1 cellular context compared by ENCODE assay signal in genomic region chr5:135993894-135994514, GRCh38.
TF ChIP-seq lines count a peak whose summit lies in the region.

No MANE protein-coding gene starts in this region.

TF ChIP-seq in HepG2, 621 proteins besides CTCF, POLR2A, EP300 and RAD21:
- TF ChIP-seq ATF3 (CRISPR knock-in tag; IDR thresholded peaks at IDR 0.05) = 0 out of 2 replicates have a peak, but pooled peaks have one; percentile 15
- peak; percentile 45; the same call in 1 of the 2 replicates for TF ChIP-seq ATF7 (IDR thresholded peaks at IDR 0.05)
- no peak for TF ChIP-seq ATF7 (CRISPR knock-in tag; IDR thresholded peaks at IDR 0.05)
- TF ChIP-seq CSRNP2 (CRISPR knock-in tag; conservative IDR thresholded peaks at IDR 0.05; ENCODE audit: low read depth) = no peak
- TF ChIP-seq KDM2A (CRISPR knock-in tag; IDR thresholded peaks at IDR 0.05; ENCODE audit: borderline replicate concordance, low read depth) = no peak
- TF ChIP-seq AKAP8 (CRISPR knock-in tag; IDR thresholded peaks at IDR 0.05) = no peak
- TF ChIP-seq FOXJ3 (CRISPR knock-in tag; IDR thresholded peaks at IDR 0.05; ENCODE audit: borderline replicate concordance) = no peak
- no peak for TF ChIP-seq POLR2G (IDR thresholded peaks at IDR 0.05; ENCODE audit: low read depth, low read length)
- no peak for TF ChIP-seq RERE (CRISPR knock-in tag; IDR thresholded peaks at IDR 0.05; ENCODE audit: low read depth)
- no peak for TF ChIP-seq SSRP1 (CRISPR knock-in tag; IDR thresholded peaks at IDR 0.05)
- no peak for TF ChIP-seq SRF (IDR thresholded peaks at IDR 0.05; ENCODE audit: low read depth, low read length)
- TF ChIP-seq ZC3H4 (CRISPR knock-in tag; IDR thresholded peaks at IDR 0.05; ENCODE audit: borderline replicate concordance) = no peak
- no peak for TF ChIP-seq MAX (IDR thresholded peaks at IDR 0.05)
- no peak for TF ChIP-seq GTF3A (CRISPR knock-in tag; conservative IDR thresholded peaks at IDR 0.05)
- TF ChIP-seq DNMT1 (CRISPR knock-in tag; IDR thresholded peaks at IDR 0.05) = no peak
- no peak for TF ChIP-seq KDM1A (CRISPR knock-in tag; IDR thresholded peaks at IDR 0.05)
- no peak for TF ChIP-seq ZNF569 (CRISPR knock-in tag; IDR thresholded peaks at IDR 0.05; ENCODE audit: borderline replicate concordance)
- TF ChIP-seq ATF6 (CRISPR knock-in tag; conservative IDR thresholded peaks at IDR 0.05) = no peak
- peak; percentile 69 for TF ChIP-seq FOSL2 (CRISPR knock-in tag; IDR thresholded peaks at IDR 0.05)
- 0 out of 2 replicates have a peak, but pooled peaks have one; percentile 22 for TF ChIP-seq ETV5 (CRISPR knock-in tag; IDR thresholded peaks at IDR 0.05; ENCODE audit: borderline replicate concordance)
TF ChIP-seq in HepG2: peak in this region for 4.
